ENCODE assay signal across 8 cellular contexts in the genomic region with DNA sequence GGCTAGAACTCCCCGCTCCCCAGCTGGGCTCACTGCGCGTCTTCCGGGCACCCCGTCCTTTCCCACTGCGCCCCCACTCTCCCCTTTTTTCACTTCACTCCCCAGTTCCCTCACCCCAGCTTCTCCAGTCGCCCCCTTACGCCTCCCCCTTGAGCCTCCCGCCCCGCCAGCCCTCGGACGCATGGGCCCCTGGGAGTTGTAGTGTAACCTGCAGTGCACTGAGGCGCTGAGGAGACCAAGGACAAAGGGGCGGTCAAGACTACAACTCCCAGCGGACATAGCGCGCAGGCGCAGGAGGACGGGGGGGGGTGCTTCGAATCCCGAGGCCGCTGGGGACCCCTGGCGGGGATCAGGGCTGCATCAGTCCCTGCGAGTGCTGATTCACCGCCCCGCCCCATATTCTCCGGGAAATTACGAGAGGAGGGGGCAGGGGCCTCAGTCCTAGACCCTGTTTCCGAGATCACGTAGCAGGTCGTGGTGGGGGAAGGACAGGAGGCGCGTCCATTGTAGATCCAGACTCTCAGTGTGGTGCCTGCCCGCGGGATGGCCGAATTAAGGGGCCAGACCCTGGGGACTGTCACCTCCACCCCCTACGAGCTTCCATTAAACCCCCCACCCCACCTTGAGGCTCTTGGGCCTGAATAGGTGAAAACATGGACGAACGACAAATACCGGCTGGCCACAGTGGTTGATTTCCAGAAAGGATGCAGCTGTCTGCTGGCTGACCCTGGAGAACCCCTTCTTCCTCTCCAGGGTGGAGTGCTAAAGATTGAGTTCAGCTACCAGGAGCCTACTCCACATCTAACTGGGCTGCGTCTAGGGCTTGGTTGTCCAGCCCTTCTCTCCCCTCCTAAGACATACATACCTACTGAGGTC. TPM values are rescaled to one million over a fixed set of nuclear protein-coding genes. Genes with fewer than 3 reads are reported as not detected.
DNase-seq lines count a peak whose midpoint lies in the region; ATAC-seq and TF ChIP-seq lines count a peak whose summit lies in the region.

No MANE protein-coding gene starts in this region.

- peak; percentile 69 for TF ChIP-seq CTCF in PC-9 (conservative IDR thresholded peaks at IDR 0.05)

- H3K4me1 ChIP-seq in PC-9 (replicated peaks; ENCODE audit: insufficient read depth) (peaks cover 48% of the 10 kb centered on the region), esophagus (ENCODE audit: control insufficient read depth in 2 of 2, insufficient read depth in 2 of 2, low read length in 1 of 2) (peaks cover 0 to 5% of the 10 kb centered on the region in 2 donors), muscle layer of colon (ENCODE audit: insufficient read depth, low read length) (peaks cover 44% of the 10 kb centered on the region)

- ATAC-seq in GM21737 (IDR thresholded peaks at IDR 0.05; ENCODE audit: unreplicated experiment), result peak; percentile 83
- peak; percentile 94 to 95 for ATAC-seq in activated T-cell treated with anti-CD3 and anti-CD28 coated beads, Interleukin-2, amount 50 U/mL, for 4 hours

- H3F3A ChIP-seq in PC-9 (ENCODE audit: insufficient read depth, low read depth), result peaks cover 25% of the 10 kb centered on the region

- peak overlapping the region; percentile 84 for H2AFZ ChIP-seq in PC-9

- 1% methylated on average over 40 to 41 of the region's 41 CpGs for WGBS in esophagus, 2 donors

- H3K27me3 Mint-ChIP-seq in activated T-cell treated with anti-CD3 and anti-CD28 coated beads, Interleukin-2, amount 50 U/mL, for 4 hours (ENCODE audit: low read depth), result no peaks in the 10 kb centered on the region

- no peaks in the 10 kb centered on the region for H3K9me2 ChIP-seq in PC-9 (ENCODE audit: insufficient read depth)

- peaks cover 41% of the 10 kb centered on the region for H3K4me1 Mint-ChIP-seq in activated T-cell treated with anti-CD3 and anti-CD28 coated beads, Interleukin-2, amount 50 U/mL, for 4 hours (ENCODE audit: low read depth)

- peak overlapping the region; percentile 89 for H3K9ac ChIP-seq in muscle layer of colon (ENCODE audit: low read length)

- no peaks in the 10 kb centered on the region for H3K9me3 ChIP-seq in PC-9 (ENCODE audit: insufficient read depth, low read depth)
- no peaks in the 10 kb centered on the region for H3K9me3 ChIP-seq in esophagus (ENCODE audit: control insufficient read depth in 2 of 2, insufficient read depth in 1 of 2, low read depth in 1 of 2, low read length in 1 of 2)
- H3K9me3 ChIP-seq in muscle layer of colon (ENCODE audit: low read length), result no peaks in the 10 kb centered on the region

- H3K27ac ChIP-seq in PC-9 (peak overlapping the region; percentile 80), esophagus (ENCODE audit: low read depth in 2 of 2, low read length in 1 of 2) (peak overlapping the region; percentile 99), muscle layer of colon (ENCODE audit: low read depth, low read length) (peak overlapping the region; percentile 96)

- POLR2A ChIA-PET in PC-9 (lab: Charles Lee; ENCODE audit: unreplicated experiment), result interaction anchor here (0.5 to 1.1 kb wide), 7 partner anchors 14 to 688 kb away, joined by 3 to 16 read pairs (median 4); partner anchors contain the start of gene UPK3B

- DNase-seq in DMS79 (lab: John Stamatoyannopoulos, UW) (peak; percentile 98), KG1 (lab: John Stamatoyannopoulos, UW) (peak; percentile 90), PC-9 (peak; percentile 93 to 96)
- peak; percentile 95 for DNase-seq in activated T-cell treated with anti-CD3 and anti-CD28 coated beads, Interleukin-2, amount 50 U/mL, for 4 hours
- DNase-seq in stimulated activated CD8-positive, alpha-beta memory T cell treated with anti-CD3 and anti-CD28 coated beads, Interleukin-7, amount 100 ng/mL, for 24 hours (ENCODE audit: low read depth), result peak; percentile 78

- peak overlapping the region; percentile 73; the same call in 1 of the 2 replicates for H3K4me3 ChIP-seq in PC-9
- H3K4me3 ChIP-seq in esophagus (ENCODE audit: low read depth in 1 of 2, low read length in 2 of 2), result peak overlapping the region; percentile 76 to 100
- peak overlapping the region; percentile 74 to 99 for H3K4me3 ChIP-seq in muscle layer of colon (ENCODE audit: low read depth in 1 of 2, low read length in 2 of 2)

- intact Hi-C loops in PC-9 (cut with micrococcal nuclease; ENCODE audit: unreplicated experiment), result loop anchor here (1.0 to 2.0 kb wide), 4 partner anchors 34 to 69 kb away; no protein-coding TSS in a partner anchor

- peaks cover 44% of the 10 kb centered on the region for H3K79me2 ChIP-seq in PC-9 (ENCODE audit: low read depth)

- BruUV-seq in PC-9 (replicated peaks; lab: Mats Ljungman, UMichigan), result TSS peak; percentile 97

- H3K4me3 Mint-ChIP-seq in activated T-cell treated with anti-CD3 and anti-CD28 coated beads, Interleukin-2, amount 50 U/mL, for 4 hours, result peak overlapping the region; percentile 85

- H3K36me3 ChIP-seq in PC-9 (ENCODE audit: low read depth) (peaks cover 18% of the 10 kb centered on the region), esophagus (ENCODE audit: control insufficient read depth in 2 of 2, insufficient read depth in 2 of 2, low read length in 1 of 2) (no peaks in the 10 kb centered on the region), muscle layer of colon (ENCODE audit: insufficient read depth, low read length) (peaks cover 6% of the 10 kb centered on the region)

- peak overlapping the region; percentile 87 for H3K4me2 ChIP-seq in PC-9

- H3K27me3 ChIP-seq in PC-9 (ENCODE audit: insufficient read depth, low read depth) (no peaks in the 10 kb centered on the region), esophagus (ENCODE audit: control insufficient read depth in 1 of 2, insufficient read depth in 2 of 2, low read length in 2 of 2) (no peaks in the 10 kb centered on the region), muscle layer of colon (ENCODE audit: control insufficient read depth in 1 of 2, insufficient read depth in 2 of 2, low read length in 2 of 2) (no peaks in the 10 kb centered on the region)

- CTCF ChIA-PET in PC-9 (lab: Charles Lee), result interaction anchor here (0.5 to 1.7 kb wide), 6 partner anchors 14 to 151 kb away, joined by 3 to 20 read pairs (median 6); partner anchors contain the start of gene UPK3B

- peaks cover 28% of the 10 kb centered on the region for H3K36me3 Mint-ChIP-seq in activated T-cell treated with anti-CD3 and anti-CD28 coated beads, Interleukin-2, amount 50 U/mL, for 4 hours (ENCODE audit: insufficient read depth)

- no peaks in the 10 kb centered on the region for H3K9me3 Mint-ChIP-seq in activated T-cell treated with anti-CD3 and anti-CD28 coated beads, Interleukin-2, amount 50 U/mL, for 4 hours

- H4K20me1 ChIP-seq in PC-9 (ENCODE audit: insufficient read depth), result peaks cover 37% of the 10 kb centered on the region

RNA-seq across cellular contexts. Expression of gene YWHAG, which starts 0.6 kb away (rescaled TPM):
- 206 and 250 TPM in 2 replicates for total RNA-seq in PC-9 (2021)
- 100 to 1,000 TPM; 164 to 173 (median 173) TPM for total RNA-seq in activated T-cell treated with anti-CD3 and anti-CD28 coated beads, Interleukin-2, amount 50 U/mL, for 4 hours
- polyA plus RNA-seq in esophagus, result 10 to 100 TPM; 35.2 to 53.3 TPM

RNA-seq across cellular contexts. Expression of gene SSC4D, which starts 50.1 kb away (rescaled TPM):
- 3.5 and 3.9 TPM in 2 replicates for total RNA-seq in PC-9 (2021)
- 1 to 10 TPM in 1 of 3 donors, under 1 TPM in 2; 0.38 to 1.0 (median 0.87) TPM for total RNA-seq in activated T-cell treated with anti-CD3 and anti-CD28 coated beads, Interleukin-2, amount 50 U/mL, for 4 hours
- under 1 TPM; 0.59 to 0.88 TPM for polyA plus RNA-seq in esophagus

RNA-seq across cellular contexts. Expression of gene HSPB1, which starts 56.9 kb away (rescaled TPM):
- 376 and 414 TPM in 2 replicates for total RNA-seq in PC-9 (2021)
- total RNA-seq in activated T-cell treated with anti-CD3 and anti-CD28 coated beads, Interleukin-2, amount 50 U/mL, for 4 hours, result 10 to 100 TPM; 50.3 to 57.0 (median 53.8) TPM
- polyA plus RNA-seq in esophagus, result 1,000 to 10,000 TPM; 4,444 to 4,845 TPM

Comparison
In these comparisons a context has a peak if more than half of its experiments do, and no peak if none do; other contexts are left out.
1. Peak in every context shown above with its lines: DNase-seq, ATAC-seq, H3K4me3 ChIP-seq and H3K27ac ChIP-seq.